ENCODE assay signal across 8 cellular contexts in the genomic region with DNA sequence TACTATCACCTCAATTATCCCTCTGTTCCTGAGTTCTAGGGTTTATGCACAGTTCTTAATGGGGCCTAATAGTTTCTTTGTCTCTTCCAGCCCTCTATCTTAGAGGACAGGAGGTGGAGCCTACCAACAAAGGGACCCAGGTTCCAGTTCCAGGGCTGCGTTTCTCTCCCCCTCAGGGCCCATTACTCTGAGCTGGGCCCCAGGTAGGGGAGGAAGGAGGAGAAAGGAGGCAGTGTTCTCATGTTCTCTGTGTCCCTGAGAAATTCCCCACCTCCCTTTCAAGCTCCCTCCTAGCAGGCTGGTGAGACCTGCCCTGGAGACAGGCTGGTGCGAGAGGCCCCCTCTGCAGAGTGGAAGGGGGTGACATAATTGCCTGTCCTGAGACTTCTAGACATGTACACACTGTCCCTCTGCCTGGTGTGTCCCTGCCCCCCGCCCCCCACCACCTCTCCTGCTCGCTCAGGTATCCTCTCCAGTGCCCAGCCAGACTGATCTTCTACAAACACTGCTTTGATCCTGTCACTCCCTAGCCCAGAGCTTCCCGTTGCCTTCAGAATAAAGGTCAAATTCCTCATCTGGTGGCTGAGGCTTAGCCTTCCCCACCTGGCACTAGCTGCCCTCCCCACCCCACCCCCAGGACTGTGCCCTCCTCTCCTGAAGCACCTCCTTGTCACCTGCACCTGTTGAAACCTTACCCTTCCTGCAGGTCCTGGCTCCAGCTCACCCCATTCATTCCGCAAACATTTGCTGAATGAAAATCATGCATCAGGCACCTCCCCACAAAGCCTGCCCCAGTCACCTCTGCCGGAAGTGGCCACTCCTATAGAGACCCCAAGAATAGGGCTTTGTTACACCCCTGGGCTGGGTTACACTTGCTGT. TPM values are rescaled to one million over a fixed set of nuclear protein-coding genes. Genes with fewer than 3 reads are reported as not detected.
A peak's percentile ranks its signal among the peaks of the same experiment; 100 is the strongest.
DNase-seq lines count a peak whose midpoint lies in the region; ATAC-seq and TF ChIP-seq lines count a peak whose summit lies in the region.

No MANE protein-coding gene starts in this region.

- peak overlapping the region in 1 of 2 donors; percentile 35 for H3K27ac ChIP-seq in aorta (ENCODE audit: low read depth in 1 of 2, low read length in 2 of 2)

- no peak overlapping the region for H3K4me3 ChIP-seq in aorta (ENCODE audit: low read length in 2 of 2)

- H3K4me1 ChIP-seq in aorta (ENCODE audit: control insufficient read depth in 1 of 2, insufficient read depth in 2 of 2, low read length in 2 of 2) = no peaks in the 10 kb centered on the region

- BruUV-seq in MCF 10A (replicated peaks; lab: Mats Ljungman, UMichigan) = no TSS peak

- H3K27me3 ChIP-seq in aorta (ENCODE audit: control insufficient read depth in 1 of 2, insufficient read depth in 2 of 2, low read length in 1 of 2) = no peaks in the 10 kb centered on the region

- peak; percentile 57 for DNase-seq in Daoy (ENCODE audit: low read depth)
- DNase-seq in NCI-H2107 (lab: John Stamatoyannopoulos, UW) = peak; percentile 88
- no peak for DNase-seq in MCF 10A (ENCODE audit: unreplicated experiment)
- peak; percentile 81 for DNase-seq in mucosa of gallbladder (ENCODE audit: low spot score)
- DNase-seq in aorta = no peak

- H3K27me3 Mint-ChIP-seq in MCF 10A (ENCODE audit: insufficient read depth, unreplicated experiment) = no peaks in the 10 kb centered on the region

- intact Hi-C loops in MCF 10A (cut with micrococcal nuclease) (loop anchor here (2.0 kb wide), 1 partner anchor 21 kb away; a partner anchor contains a TSS), aorta (cut with DNase I) (no loop called here)

- POLR2A ChIA-PET in MCF 10A (lab: Yijun Ruan, JAX) = interaction anchor here (1.3 kb wide), 2 partner anchors 16 to 128 kb away, joined by 3 to 5 read pairs; no protein-coding TSS in a partner anchor

- no peaks in the 10 kb centered on the region for H3K9me3 ChIP-seq in aorta (ENCODE audit: control insufficient read depth, low read length)

- no peaks in the 10 kb centered on the region for H3K36me3 ChIP-seq in aorta (ENCODE audit: control insufficient read depth in 1 of 2, insufficient read depth in 2 of 2, low read length in 1 of 2)

- 90 to 92% methylated on average over 7 of the region's 7 CpGs for WGBS in aorta, 2 donors

- no peaks in the 10 kb centered on the region for H3K36me3 Mint-ChIP-seq in MCF 10A (ENCODE audit: insufficient read depth, unreplicated experiment)

- H3K27ac Mint-ChIP-seq in MCF 10A (ENCODE audit: low read depth, unreplicated experiment) = peak overlapping the region; percentile 94

- H3K4me3 Mint-ChIP-seq in MCF 10A (ENCODE audit: unreplicated experiment) = no peak overlapping the region

- no peaks in the 10 kb centered on the region for H3K9me3 Mint-ChIP-seq in MCF 10A (ENCODE audit: unreplicated experiment)

- TF ChIP-seq CTCF in MCF 10A (IDR thresholded peaks at IDR 0.05; ENCODE audit: unreplicated experiment) = no peak

- peaks cover 26% of the 10 kb centered on the region for H3K4me1 Mint-ChIP-seq in MCF 10A (ENCODE audit: insufficient read depth, unreplicated experiment)

- ATAC-seq in HG03135 (IDR thresholded peaks at IDR 0.05; ENCODE audit: unreplicated experiment) (no peak), GM19455 (IDR thresholded peaks at IDR 0.05; ENCODE audit: unreplicated experiment) (no peak), GM21723 (IDR thresholded peaks at IDR 0.05; ENCODE audit: unreplicated experiment) (no peak), aorta (ENCODE audit: low FRiP score) (no peak)

- CTCF ChIA-PET in MCF 10A (lab: Yijun Ruan, JAX) = interaction anchor here (0.6 to 2.2 kb wide), 5 partner anchors 10 to 768 kb away, joined by 3 to 9 read pairs (median 4); no protein-coding TSS in a partner anchor

RNA-seq across cellular contexts. Expression of a gene that starts 21.1 kb away (rescaled TPM):
- 107 and 111 TPM in 2 replicates for total RNA-seq in Daoy (2014; rRNA removed; shearing (Covaris generic))
- total RNA-seq in MCF 10A (2022) = 179 and 230 TPM in 2 replicates
- 1,446 TPM for total RNA-seq in mucosa of gallbladder
- 100 to 1,000 TPM in 1 of 2 donors, 10 to 100 TPM in 1; 34.5 to 102 TPM for total RNA-seq in aorta
- 100 to 1,000 TPM in 1 of 2 donors, 10 to 100 TPM in 1; 39.4 to 323 TPM for polyA plus RNA-seq in aorta

RNA-seq across cellular contexts. Expression of a gene that starts 23.0 kb away (rescaled TPM):
- total RNA-seq in Daoy (2014; rRNA removed; shearing (Covaris generic)) = 1,090 and 1,158 TPM in 2 replicates
- 659 and 662 TPM in 2 replicates for total RNA-seq in MCF 10A (2022)
- 564 TPM for total RNA-seq in mucosa of gallbladder
- 1 to 10 TPM; 3.9 to 9.0 TPM for total RNA-seq in aorta
- 10 to 100 TPM; 15.8 to 54.1 TPM for polyA plus RNA-seq in aorta

Comparison
In these comparisons a context has a peak if more than half of its experiments do, and no peak if none do; other contexts are left out.
1. DNase-seq: peak in Daoy (single experiment), NCI-H2107 (single experiment) and mucosa of gallbladder (single experiment); none in MCF 10A (single experiment) and aorta (0 of 2).
2. RNA of a gene that starts 23.0 kb away (total RNA-seq): 1,090 to 1,158 TPM in Daoy, 659 to 662 TPM in MCF 10A and 564 TPM in mucosa of gallbladder (single experiment); 3.9 to 9.0 TPM in aorta; every median in the first group is over 10 times any median in the second.